Comparison of ENCODE assay signal across 1 cellular context in genomic region chr15:84246441-84246840, GRCh38.
TF ChIP-seq lines count a peak whose summit lies in the region.

No MANE protein-coding gene starts in this region.

TF ChIP-seq in HepG2, 621 proteins besides CTCF, POLR2A, EP300 and RAD21:
- 0 out of 2 replicates have a peak, but pooled peaks have one; percentile 16 for TF ChIP-seq ZFX (CRISPR knock-in tag; IDR thresholded peaks at IDR 0.05; ENCODE audit: low read depth)
